Comparison of ENCODE assay signal across 1 cellular context in genomic region chr10:96089670-96090462, GRCh38.
A peak's percentile ranks its signal among the peaks of the same experiment; 100 is the strongest.
TF ChIP-seq lines count a peak whose summit lies in the region.

No MANE protein-coding gene starts in this region.

TF ChIP-seq in HEK293, 187 proteins besides CTCF, POLR2A, EP300 and RAD21 (continued from another document and continues in another):
- TF ChIP-seq IKZF3 (tag by site-specific recombination; IDR thresholded peaks at IDR 0.05) (no peak), BCL11A (tag by site-specific recombination; IDR thresholded peaks at IDR 0.05; ENCODE audit: low read depth) (no peak), KLF17 (tag by site-specific recombination; IDR thresholded peaks at IDR 0.05) (peak; percentile 83), ZNF639 (tag by site-specific recombination; IDR thresholded peaks at IDR 0.05) (peak; percentile 90), SALL2 (tag by site-specific recombination; IDR thresholded peaks at IDR 0.05; ENCODE audit: borderline replicate concordance) (no peak), ZNF530 (tag by site-specific recombination; IDR thresholded peaks at IDR 0.05; ENCODE audit: low read depth) (no peak; the same call in 1 of the 2 replicates), BCL11B (tag by site-specific recombination; IDR thresholded peaks at IDR 0.05; ENCODE audit: low read depth) (no peak), ZNF580 (tag by site-specific recombination; IDR thresholded peaks at IDR 0.05) (peak; percentile 80), ZNF16 (tag by site-specific recombination; IDR thresholded peaks at IDR 0.05; ENCODE audit: low read depth) (no peak), ZNF473 (tag by site-specific recombination; IDR thresholded peaks at IDR 0.05) (no peak), RBAK (tag by site-specific recombination; IDR thresholded peaks at IDR 0.05) (no peak), ZNF558 (tag by site-specific recombination; IDR thresholded peaks at IDR 0.05) (peak; percentile 63; the same call in 1 of the 2 replicates), ZNF785 (tag by site-specific recombination; IDR thresholded peaks at IDR 0.05) (no peak), ZNF513 (tag by site-specific recombination; IDR thresholded peaks at IDR 0.05) (no peak), ZNF596 (tag by site-specific recombination; IDR thresholded peaks at IDR 0.05) (no peak), GLIS1 (tag by site-specific recombination; IDR thresholded peaks at IDR 0.05) (peak; percentile 32; the same call in 1 of the 2 replicates), ZNF645 (tag by site-specific recombination; IDR thresholded peaks at IDR 0.05) (no peak), ZNF239 (tag by site-specific recombination; IDR thresholded peaks at IDR 0.05) (no peak), ZNF426 (tag by site-specific recombination; IDR thresholded peaks at IDR 0.05) (no peak; the same call in 1 of the 2 replicates), EGR2 (tag by site-specific recombination; IDR thresholded peaks at IDR 0.05; ENCODE audit: low read depth) (peak; percentile 50; the same call in 1 of the 2 replicates), KLF10 (tag by site-specific recombination; IDR thresholded peaks at IDR 0.05) (peak; percentile 55; the same call in 1 of the 2 replicates), ZNF354C (tag by site-specific recombination; IDR thresholded peaks at IDR 0.05; ENCODE audit: borderline replicate concordance, low read depth) (no peak), ZNF184 (tag by site-specific recombination; IDR thresholded peaks at IDR 0.05) (no peak), ZNF560 (tag by site-specific recombination; IDR thresholded peaks at IDR 0.05; ENCODE audit: borderline replicate concordance) (no peak), PRDM2 (tag by site-specific recombination; IDR thresholded peaks at IDR 0.05; ENCODE audit: borderline replicate concordance) (0 out of 2 replicates have a peak, but pooled peaks have one; percentile 61), ZSCAN23 (tag by site-specific recombination; IDR thresholded peaks at IDR 0.05) (peak; percentile 61; the same call in 1 of the 2 replicates), ZSCAN4 (tag by site-specific recombination; IDR thresholded peaks at IDR 0.05) (no peak), ZNF114 (tag by site-specific recombination; IDR thresholded peaks at IDR 0.05) (no peak), ZFP37 (tag by site-specific recombination; IDR thresholded peaks at IDR 0.05) (peak; percentile 94), KLF1 (tag by site-specific recombination; IDR thresholded peaks at IDR 0.05) (peak; percentile 78; the same call in 1 of the 2 replicates), KLF8 (tag by site-specific recombination; IDR thresholded peaks at IDR 0.05) (peak; percentile 84), ZFP41 (tag by site-specific recombination; IDR thresholded peaks at IDR 0.05; ENCODE audit: borderline replicate concordance) (no peak; the same call in 1 of the 2 replicates), ZNF391 (tag by site-specific recombination; IDR thresholded peaks at IDR 0.05; ENCODE audit: borderline replicate concordance, low read depth) (peak; percentile 85; the same call in 1 of the 2 replicates), ZNF24 (tag by site-specific recombination; IDR thresholded peaks at IDR 0.05) (peak; percentile 86), ZNF449 (tag by site-specific recombination; IDR thresholded peaks at IDR 0.05) (no peak), BCL6B (tag by site-specific recombination; IDR thresholded peaks at IDR 0.05) (no peak), INSM2 (tag by site-specific recombination; IDR thresholded peaks at IDR 0.05) (peak; percentile 77), ZBTB44 (tag by site-specific recombination; IDR thresholded peaks at IDR 0.05) (no peak; the same call in 1 of the 2 replicates), ZNF776 (tag by site-specific recombination; IDR thresholded peaks at IDR 0.05; ENCODE audit: borderline replicate concordance) (no peak), TRIM28 (IDR thresholded peaks at IDR 0.05; ENCODE audit: borderline replicate concordance, low read length) (peak; percentile 94; the same call in 1 of the 2 replicates), ZNF670 (tag by site-specific recombination; IDR thresholded peaks at IDR 0.05; ENCODE audit: low read depth) (no peak), ZNF777 (tag by site-specific recombination; IDR thresholded peaks at IDR 0.05; ENCODE audit: borderline replicate concordance) (no peak), ZNF138 (tag by site-specific recombination; IDR thresholded peaks at IDR 0.05; ENCODE audit: borderline replicate concordance) (no peak)
